ENCODE assay signal across 8 cellular contexts in genomic region chr6:3749991-3750323, GRCh38. TPM values are rescaled to one million over a fixed set of nuclear protein-coding genes. Genes with fewer than 3 reads are reported as not detected.
DNase-seq lines count a peak whose midpoint lies in the region; ATAC-seq, FAIRE-seq and TF ChIP-seq lines count a peak whose summit lies in the region.

No MANE protein-coding gene starts in this region.

- intact Hi-C loops in lower lobe of right lung (cut with DNase I) (no loop called here), thyroid gland (cut with DNase I) (loop anchor here (5.0 to 10.0 kb wide), 5 partner anchors 52 to 405 kb away; no protein-coding TSS in a partner anchor)

- no peak for FAIRE-seq in bronchial epithelial cell (lab: Jason Lieb, UNC)

- H3K27ac ChIP-seq in 22Rv1 (peak overlapping the region; percentile 66), lower lobe of right lung (peak overlapping the region; percentile 99), thyroid gland (peak overlapping the region; percentile 93 to 100 (median 100))

- no peak for TF ChIP-seq CTCF in 22Rv1 (IDR thresholded peaks at IDR 0.05)
- TF ChIP-seq CTCF in HFF-Myc (IDR thresholded peaks at IDR 0.05; ENCODE audit: low read depth, low read length, missing control alignments): no peak
- no peak for TF ChIP-seq CTCF in bronchial epithelial cell (IDR thresholded peaks at IDR 0.05; ENCODE audit: insufficient read depth, low read length, severe bottlenecking)
- no peak for TF ChIP-seq CTCF in lower lobe of right lung (IDR thresholded peaks at IDR 0.05)
- no peak for TF ChIP-seq CTCF in thyroid gland (IDR thresholded peaks at IDR 0.05)

- no peaks in the 10 kb centered on the region for H3K27me3 ChIP-seq in bronchial epithelial cell (ENCODE audit: control insufficient read depth, insufficient read depth, low read length)
- H3K27me3 ChIP-seq in lower lobe of right lung (ENCODE audit: low read depth): no peaks in the 10 kb centered on the region
- no peaks in the 10 kb centered on the region for H3K27me3 ChIP-seq in thyroid gland

- ATAC-seq in lower lobe of right lung (peak in 1 of 2 donors; percentile 1), HG02870 (IDR thresholded peaks at IDR 0.05; ENCODE audit: unreplicated experiment) (no peak)

- H3K36me3 ChIP-seq in bronchial epithelial cell (ENCODE audit: control insufficient read depth, insufficient read depth, low read length): peaks cover 13% of the 10 kb centered on the region
- H3K36me3 ChIP-seq in lower lobe of right lung: peaks cover 5% of the 10 kb centered on the region
- H3K36me3 ChIP-seq in thyroid gland: no peaks in the 10 kb centered on the region

- 25 to 64% methylated on average over 7 of the region's 7 CpGs for WGBS in thyroid gland, 2 donors

- DNase-seq in HFF-Myc (ENCODE audit: extremely low read depth, low read depth): no peak
- peak; percentile 84 for DNase-seq in bronchial epithelial cell (ENCODE audit: low read depth)
- no peak for DNase-seq in lower lobe of right lung
- DNase-seq in thyroid gland: peak; percentile 57 to 59
- DNase-seq in NCI-H1694 (lab: John Stamatoyannopoulos, UW): no peak
- DNase-seq in activated gamma-delta T cell (lab: John Stamatoyannopoulos, UW): no peak

- H3K9me3 ChIP-seq in lower lobe of right lung (no peaks in the 10 kb centered on the region), thyroid gland (no peaks in the 10 kb centered on the region)

- H3K4me3 ChIP-seq in HFF-Myc (replicated peaks; ENCODE audit: low read depth, low read length) (peak overlapping the region; percentile 67), bronchial epithelial cell (ENCODE audit: low read depth, low read length) (peak overlapping the region; percentile 88), lower lobe of right lung (peak overlapping the region; percentile 78), thyroid gland (replicated peaks in 1 of 3) (peak overlapping the region; percentile 50 to 92 (median 77))

- peaks cover 54% of the 10 kb centered on the region for H3K4me1 ChIP-seq in lower lobe of right lung
- peaks cover 36 to 52% of the 10 kb centered on the region in 2 donors for H3K4me1 ChIP-seq in thyroid gland

- TF ChIP-seq POLR2A in thyroid gland (IDR thresholded peaks at IDR 0.05): no peak

RNA-seq across cellular contexts. Expression of gene PXDC1, which starts 1.6 kb away (rescaled TPM):
- total RNA-seq in bronchial epithelial cell (47.6 and 64.5 TPM in 2 replicates), lower lobe of right lung (50.9 TPM), thyroid gland (100 to 1,000 TPM in 1 of 4 donors, 10 to 100 TPM in 3; 73.5 to 102 (median 82.7) TPM)

Comparison
In these comparisons a context has a peak if more than half of its experiments do, and no peak if none do; other contexts are left out.
1. DNase-seq: peak in bronchial epithelial cell (single experiment) and thyroid gland (2 of 2); none in HFF-Myc (single experiment), lower lobe of right lung (single experiment), NCI-H1694 (single experiment) and activated gamma-delta T cell (single experiment).
2. Peak in every context shown above with its lines, with median percentiles within 50 percentile points of each other: H3K27ac ChIP-seq and H3K4me3 ChIP-seq.